Comparison of ENCODE assay signal across 17 cellular contexts in the genomic region with DNA sequence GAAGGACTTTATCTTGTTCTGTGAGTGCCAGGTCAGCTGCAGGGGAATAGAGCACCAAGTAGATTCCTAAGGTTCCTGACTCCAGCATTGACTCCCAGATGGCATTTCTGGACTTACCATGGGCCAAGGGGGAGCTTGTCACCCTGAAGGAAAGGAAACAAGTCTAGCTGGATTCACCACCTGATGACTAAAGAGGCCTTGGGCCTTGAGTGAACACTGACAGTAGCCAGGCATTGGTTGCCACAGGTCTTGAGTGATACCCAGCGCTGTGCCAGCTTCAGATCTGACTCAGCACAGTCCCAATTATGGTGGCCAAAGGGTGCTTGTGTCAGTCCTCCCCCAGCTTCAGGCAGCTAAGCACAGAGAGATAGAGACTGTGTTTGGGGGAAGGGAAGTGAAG. TPM values are rescaled to one million over a fixed set of nuclear protein-coding genes. Genes with fewer than 3 reads are reported as not detected.
DNase-seq lines count a peak whose midpoint lies in the region; ATAC-seq and TF ChIP-seq lines count a peak whose summit lies in the region.
"Had no signal": no experiment of that assay in that cellular context is flagged by ENCODE, and none has a peak within 500 bp of the region (broad histone marks: within the 10 kb centered on the region; RNA-seq: fewer than 3 reads in every experiment).

No MANE protein-coding gene starts in this region.

- H3K36me3 ChIP-seq in mammary epithelial cell (ENCODE audit: insufficient read depth, low read length): no peaks in the 10 kb centered on the region
- no peaks in the 10 kb centered on the region for H3K36me3 ChIP-seq in CD4-positive, alpha-beta memory T cell (ENCODE audit: insufficient read depth, low read length)

- H3K27ac ChIP-seq in mammary epithelial cell (ENCODE audit: insufficient read depth, low read depth, low read length) (no peak overlapping the region), foreskin keratinocyte (no peak overlapping the region)
- H3K27ac ChIP-seq in CD4-positive, alpha-beta memory T cell (ENCODE audit: low read depth, low read length): no peak overlapping the region
- H3K27ac ChIP-seq: 22Rv1 had no signal

- peaks cover 7 to 18% of the 10 kb centered on the region in 2 donors for H3K27me3 Mint-ChIP-seq in CD4-positive, alpha-beta memory T cell
- peaks cover 37% of the 10 kb centered on the region for H3K27me3 Mint-ChIP-seq in activated T-cell treated with anti-CD3 and anti-CD28 coated beads, Interleukin-2, amount 50 U/mL, for 24 hours

- ATAC-seq in foreskin keratinocyte: peak; percentile 68

- no peak overlapping the region for H3K27ac Mint-ChIP-seq in CD4-positive, alpha-beta memory T cell
- H3K27ac Mint-ChIP-seq in activated T-cell treated with anti-CD3 and anti-CD28 coated beads, Interleukin-2, amount 50 U/mL, for 24 hours: no peak overlapping the region
- H3K27ac Mint-ChIP-seq: CD8-positive, alpha-beta memory T cell; HFFc6 had no signal

- H4K20me1 ChIP-seq in mammary epithelial cell (ENCODE audit: insufficient read depth, low read length): no peaks in the 10 kb centered on the region

- peaks cover 0 to 34% (median 17%) of the 10 kb centered on the region in 8 donors for H3K9me3 Mint-ChIP-seq in CD4-positive, alpha-beta memory T cell
- peaks cover 6% of the 10 kb centered on the region for H3K9me3 Mint-ChIP-seq in activated T-cell treated with anti-CD3 and anti-CD28 coated beads, Interleukin-2, amount 50 U/mL, for 24 hours

- no CpG with 5 or more reads among the region's 1 CpG for WGBS in mammary epithelial cell (ENCODE audit: low coverage, missing lambda C conversion rate)

- DNase-seq in SIG-M5 treated with dmso at 0.1 percent for 504 hours (lab: John Stamatoyannopoulos, UW; ENCODE audit: unreplicated experiment) (peak; percentile 15), SIG-M5 (lab: John Stamatoyannopoulos, UW) (no peak), mammary epithelial cell (peak; percentile 62), foreskin keratinocyte (peak in 1 of 2 donors; percentile 63), SKM-1 (lab: John Stamatoyannopoulos, UW; ENCODE audit: unreplicated experiment) (no peak)
- no peak for DNase-seq in CD4-positive, alpha-beta memory T cell
- DNase-seq in activated CD4-positive, alpha-beta T cell treated with anti-CD3 and anti-CD28 coated beads for 48 hours: no peak
- no peak for DNase-seq in activated T-cell treated with anti-CD3 and anti-CD28 coated beads, Interleukin-2, amount 50 U/mL, for 24 hours
- DNase-seq: Caco-2; CD8-positive, alpha-beta memory T cell; GF-D8; HCEC 1CT; HFFc6 had no signal

- H3K4me3 Mint-ChIP-seq in CD4-positive, alpha-beta memory T cell: no peak overlapping the region
- H3K4me3 Mint-ChIP-seq in activated T-cell treated with anti-CD3 and anti-CD28 coated beads, Interleukin-2, amount 50 U/mL, for 24 hours: no peak overlapping the region
- H3K4me3 Mint-ChIP-seq: CD14-positive monocyte; CD8-positive, alpha-beta memory T cell; HFFc6 had no signal

- H3K27me3 ChIP-seq in mammary epithelial cell (ENCODE audit: insufficient read depth, low read length) (no peaks in the 10 kb centered on the region), foreskin keratinocyte (peaks cover 21% of the 10 kb centered on the region)
- no peaks in the 10 kb centered on the region for H3K27me3 ChIP-seq in CD4-positive, alpha-beta memory T cell (ENCODE audit: insufficient read depth, low read length)

- H3K4me1 Mint-ChIP-seq in CD4-positive, alpha-beta memory T cell: no peaks in the 10 kb centered on the region
- no peaks in the 10 kb centered on the region for H3K4me1 Mint-ChIP-seq in activated T-cell treated with anti-CD3 and anti-CD28 coated beads, Interleukin-2, amount 50 U/mL, for 24 hours (ENCODE audit: low read depth)
- H3K4me1 Mint-ChIP-seq: CD14-positive monocyte; CD8-positive, alpha-beta memory T cell had no signal

- no peak overlapping the region for H3K9ac ChIP-seq in mammary epithelial cell (ENCODE audit: insufficient read depth, low read length)

- no peak overlapping the region for H3K4me3 ChIP-seq in mammary epithelial cell (replicated peaks in 1 of 3; ENCODE audit: insufficient read depth in 1 of 3, low read depth in 2 of 3, low read length in 3 of 3)
- no peak overlapping the region for H3K4me3 ChIP-seq in CD4-positive, alpha-beta memory T cell (ENCODE audit: low read length in 2 of 2)

- dilution Hi-C loops in mammary epithelial cell (cut with HindIII; ENCODE audit: low sequenced_read_pairs): no loop called here

- CTCF ChIA-PET in mammary epithelial cell (lab: Charles Lee; ENCODE audit: low non-redundant PET): no interaction called here
- CTCF ChIA-PET in CD4-positive, alpha-beta memory T cell (lab: Charles Lee; ENCODE audit: partially characterized antibody): no interaction called here

- BruUV-seq in mammary epithelial cell (replicated peaks; lab: Mats Ljungman, UMichigan): no TSS peak

- no peaks in the 10 kb centered on the region for H3K36me3 Mint-ChIP-seq in CD4-positive, alpha-beta memory T cell
- H3K36me3 Mint-ChIP-seq in activated T-cell treated with anti-CD3 and anti-CD28 coated beads, Interleukin-2, amount 50 U/mL, for 24 hours (ENCODE audit: low read depth): no peaks in the 10 kb centered on the region
- H3K36me3 Mint-ChIP-seq: CD14-positive monocyte had no signal

- POLR2A ChIA-PET in CD4-positive, alpha-beta memory T cell (lab: Charles Lee; ENCODE audit: partially characterized antibody): no interaction called here

- no peak overlapping the region for H3K4me2 ChIP-seq in mammary epithelial cell (ENCODE audit: insufficient read depth, low read depth, low read length)

- in situ Hi-C loops in mammary epithelial cell (cut with MboI; ENCODE audit: low sequenced_read_pairs in 2 of 2): no loop called here

- no peak overlapping the region for H2AFZ ChIP-seq in mammary epithelial cell (ENCODE audit: low read depth, low read length)

- no peak for TF ChIP-seq CTCF in mammary epithelial cell (conservative IDR thresholded peaks at IDR 0.05 in 1 of 2, IDR thresholded peaks at IDR 0.05 in 1 of 2; ENCODE audit: extremely low read depth in 1 of 2, insufficient read depth in 1 of 2, low read depth in 1 of 2, low read length in 2 of 2)
- no peak for TF ChIP-seq CTCF in foreskin keratinocyte (conservative IDR thresholded peaks at IDR 0.05)

- intact Hi-C loops in mammary epithelial cell (cut with micrococcal nuclease): no loop called here
- intact Hi-C loops in CD4-positive, alpha-beta memory T cell (cut with micrococcal nuclease): no loop called here

- H3K4me1 ChIP-seq in mammary epithelial cell (ENCODE audit: insufficient read depth, low read length) (no peaks in the 10 kb centered on the region), foreskin keratinocyte (no peaks in the 10 kb centered on the region)
- H3K4me1 ChIP-seq in CD4-positive, alpha-beta memory T cell (ENCODE audit: insufficient read depth, low read length): no peaks in the 10 kb centered on the region
- H3K4me1 ChIP-seq: Caco-2 had no signal

- H3K9me3 ChIP-seq in mammary epithelial cell (replicated peaks; ENCODE audit: insufficient read depth, low read length): no peaks in the 10 kb centered on the region
- H3K9me3 ChIP-seq in CD4-positive, alpha-beta memory T cell (ENCODE audit: control insufficient read depth in 1 of 2, low read length in 2 of 2): no peaks in the 10 kb centered on the region
- H3K9me3 ChIP-seq: Caco-2 had no signal

- no peaks in the 10 kb centered on the region for H3K79me2 ChIP-seq in mammary epithelial cell (ENCODE audit: insufficient read depth, low read length)

RNA-seq across cellular contexts. Expression of gene CAPN13, which starts 40.1 kb away (rescaled TPM):
- total RNA-seq in mammary epithelial cell (under 1 TPM in 1 of 2 donors, not detected in 1; 0.17 TPM), foreskin keratinocyte (not detected in 2 replicates)
- polyA plus RNA-seq in mammary epithelial cell (not detected), foreskin keratinocyte (not detected in 2 replicates)
- not detected for polyA minus RNA-seq in mammary epithelial cell
- total RNA-seq in CD4-positive, alpha-beta memory T cell: not detected
- not detected for polyA plus RNA-seq in CD4-positive, alpha-beta memory T cell
- total RNA-seq: A673; CD8-positive, alpha-beta memory T cell; HFFc6 had no signal
- polyA plus RNA-seq: BJ; CD14-positive monocyte; CD8-positive, alpha-beta memory T cell had no signal

Comparison
In these comparisons a context has a peak if more than half of its experiments do, and no peak if none do; other contexts are left out.
1. DNase-seq: peak in SIG-M5 treated with dmso at 0.1 percent for 504 hours (single experiment) and mammary epithelial cell (single experiment); none in SIG-M5 (single experiment), CD4-positive, alpha-beta memory T cell (0 of 5), SKM-1 (single experiment), activated CD4-positive, alpha-beta T cell treated with anti-CD3 and anti-CD28 coated beads for 48 hours (single experiment) and activated T-cell treated with anti-CD3 and anti-CD28 coated beads, Interleukin-2, amount 50 U/mL, for 24 hours (single experiment).